Comparison of ENCODE assay signal across 8 cellular contexts in the genomic region with DNA sequence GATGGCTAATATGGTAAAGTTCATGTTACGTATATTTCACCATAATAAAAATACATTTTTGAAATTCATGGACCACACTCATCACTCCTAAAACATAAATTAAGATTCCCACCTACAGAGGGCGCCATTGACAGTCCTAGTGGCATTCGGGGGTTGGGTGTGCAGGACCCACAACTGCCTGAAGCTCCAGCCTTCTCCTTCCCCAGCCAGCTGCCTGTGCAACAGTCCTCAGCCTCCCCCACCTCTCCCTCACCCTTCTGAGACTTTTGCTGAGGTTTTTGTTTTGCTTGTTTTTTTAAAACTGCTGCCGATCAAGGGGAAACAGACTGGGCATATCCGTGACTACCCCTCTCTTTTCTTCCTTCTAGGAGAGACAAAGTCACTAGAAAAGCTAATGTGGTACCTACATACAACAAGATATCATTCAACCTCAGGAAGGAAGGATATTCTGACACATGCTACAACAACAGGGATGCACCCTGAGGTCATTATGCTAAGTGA. TPM values are rescaled to one million over a fixed set of nuclear protein-coding genes. Genes with fewer than 3 reads are reported as not detected.
DNase-seq lines count a peak whose midpoint lies in the region; ATAC-seq, FAIRE-seq and TF ChIP-seq lines count a peak whose summit lies in the region.

No MANE protein-coding gene starts in this region.

- FAIRE-seq in A549 (lab: Jason Lieb, UNC): no peak

- H3K4me3 Mint-ChIP-seq in activated CD4-positive, alpha-beta T cell treated with anti-CD3 and anti-CD28 coated beads, Interleukin-2, amount 10 ng/mL, durations not matched to agents 7 days and 5 days: no peak overlapping the region

- peak overlapping the region; percentile 45 to 73; a peak in 5 of 6 replicates for H3K27ac ChIP-seq in A549

- in situ Hi-C loops in GM13977 (cut with MboI; ENCODE audit: low pct_unique_long_range_greater_than_20kb, low sequenced_read_pairs, unreplicated experiment): loop anchor here (25.0 kb wide), 1 partner anchor 184 kb away; a partner anchor contains a TSS

- no peaks in the 10 kb centered on the region for H3K9me3 Mint-ChIP-seq in activated CD4-positive, alpha-beta T cell treated with anti-CD3 and anti-CD28 coated beads, Interleukin-2, amount 10 ng/mL, durations not matched to agents 7 days and 5 days

- no peaks in the 10 kb centered on the region for H3K36me3 Mint-ChIP-seq in activated CD4-positive, alpha-beta T cell treated with anti-CD3 and anti-CD28 coated beads, Interleukin-2, amount 10 ng/mL, durations not matched to agents 7 days and 5 days (ENCODE audit: low read depth)

- peaks cover 10% of the 10 kb centered on the region for H3K4me1 ChIP-seq in A549

- no peak overlapping the region for H3K27ac Mint-ChIP-seq in activated CD4-positive, alpha-beta T cell treated with anti-CD3 and anti-CD28 coated beads, Interleukin-2, amount 10 ng/mL, durations not matched to agents 7 days and 5 days

- H3K4me3 ChIP-seq in A549: no peak overlapping the region

- TF ChIP-seq RAD21 in A549 (conservative IDR thresholded peaks at IDR 0.05 in 1 of 2, IDR thresholded peaks at IDR 0.05 in 1 of 2): peak; percentile 68 to 73

- POLR2A ChIA-PET in A549 (lab: Yijun Ruan, JAX): interaction anchor here (1.2 kb wide), 1 partner anchor 198 kb away, joined by 6 read pairs; no protein-coding TSS in a partner anchor
- POLR2A ChIA-PET in activated CD4-positive, alpha-beta T cell treated with anti-CD3 and anti-CD28 coated beads, Interleukin-2, amount 10 ng/mL, durations not matched to agents 7 days and 5 days (lab: Charles Lee): interaction anchor here (0.6 kb wide), 1 partner anchor 198 kb away, joined by 3 read pairs; no protein-coding TSS in a partner anchor

- H3K4me1 Mint-ChIP-seq in activated CD4-positive, alpha-beta T cell treated with anti-CD3 and anti-CD28 coated beads, Interleukin-2, amount 10 ng/mL, durations not matched to agents 7 days and 5 days: peaks cover 15% of the 10 kb centered on the region

- ATAC-seq in A549 (peak; percentile 81 to 94; a peak in 5 of 6 replicates), GM18870 (IDR thresholded peaks at IDR 0.05; ENCODE audit: unreplicated experiment) (no peak)
- peak; percentile 85 for ATAC-seq in stimulated activated naive CD8-positive, alpha-beta T cell treated with anti-CD3 and anti-CD28 coated beads, Interleukin-15, Interleukin-2, amounts not matched to agents 100 U/mL and 50 U/mL, for 24 hours

- TF ChIP-seq POLR2A in A549 (IDR thresholded peaks at IDR 0.05; ENCODE audit: low read length): no peak

- no peak for TF ChIP-seq EP300 in A549 (IDR thresholded peaks at IDR 0.05)

- DNase-seq in A549 (ENCODE audit: low read depth in 1 of 2, low spot score in 1 of 2) (peak; percentile 45 to 62), GM13977 (ENCODE audit: low spot score) (peak; percentile 59), NCI-H460 (ENCODE audit: extremely low read depth, low read depth) (peak; percentile 70), ecto neural progenitor cell (ENCODE audit: low spot score) (peak; percentile 69), medulla oblongata (ENCODE audit: extremely low spot score) (peak; percentile 86)
- DNase-seq in activated CD4-positive, alpha-beta T cell treated with anti-CD3 and anti-CD28 coated beads, Interleukin-2, amount 10 ng/mL, durations not matched to agents 7 days and 5 days: peak; percentile 76
- DNase-seq in stimulated activated naive CD8-positive, alpha-beta T cell treated with anti-CD3 and anti-CD28 coated beads, Interleukin-15, Interleukin-2, amounts not matched to agents 100 U/mL and 50 U/mL, for 24 hours: peak; percentile 67

- H3K9me3 ChIP-seq in A549: no peaks in the 10 kb centered on the region

- CTCF ChIA-PET in A549 (lab: Yijun Ruan, JAX): interaction anchor here (0.6 to 8.9 kb wide), 20 partner anchors 8 to 253 kb away, joined by 3 to 100 read pairs (median 3); no protein-coding TSS in a partner anchor
- CTCF ChIA-PET in activated CD4-positive, alpha-beta T cell treated with anti-CD3 and anti-CD28 coated beads, Interleukin-2, amount 10 ng/mL, durations not matched to agents 7 days and 5 days (lab: Charles Lee): interaction anchor here (0.6 to 3.1 kb wide), 7 partner anchors 8 to 209 kb away, joined by 3 to 10 read pairs (median 5); a partner anchor contains a TSS

- peaks cover 10% of the 10 kb centered on the region for H3K27me3 Mint-ChIP-seq in activated CD4-positive, alpha-beta T cell treated with anti-CD3 and anti-CD28 coated beads, Interleukin-2, amount 10 ng/mL, durations not matched to agents 7 days and 5 days

- WGBS in A549 (ENCODE audit: missing lambda C conversion rate): 24% methylated on average over 5 of the region's 5 CpGs

- H3K4me2 ChIP-seq in A549: peak overlapping the region; percentile 51

- peak; percentile 61 for TF ChIP-seq CTCF in A549 (IDR thresholded peaks at IDR 0.05)
- peak; percentile 56 for TF ChIP-seq CTCF in GM13977 (IDR thresholded peaks at IDR 0.05; ENCODE audit: extremely low read depth, insufficient read depth, missing control alignments)

TF ChIP-seq in A549, 52 proteins besides CTCF, POLR2A, EP300 and RAD21:
- TF ChIP-seq TP53 (CRISPR knock-in tag; IDR thresholded peaks at IDR 0.05) (no peak), SMC3 (IDR thresholded peaks at IDR 0.05) (peak; percentile 66)

RNA-seq across cellular contexts. Expression of a gene that starts 9.3 kb away (rescaled TPM):
- 41.1 and 45.5 TPM in 2 replicates for polyA plus RNA-seq in A549 (2011; rRNA removed)
- 14.5 and 15.7 TPM in 2 replicates for polyA plus RNA-seq in A549 (2012; cell fraction: cytosol; rRNA removed)
- polyA plus RNA-seq in A549 (2012; cell fraction: nucleus; rRNA removed): 13.0 and 15.6 TPM in 2 replicates
- polyA plus RNA-seq in A549 (2017; fragmentation: RNase III; extraction: RNeasy Plus Mini Kit Qiagen cat#74134 plus additional on column Dnase treatment): 42.3 to 50.4 TPM (median 48.0 TPM) in 3 replicates
- 22.8 and 29.4 TPM in 2 replicates for polyA minus RNA-seq in A549 (2011; rRNA and poly(A)+ RNA removed)
- total RNA-seq in NCI-H460 (2014; rRNA removed; shearing (Covaris generic)): 46.5 and 55.7 TPM in 2 replicates
- 41.4 and 42.5 TPM in 2 replicates for polyA plus RNA-seq in NCI-H460 (2014; cell fraction: nucleus; rRNA removed)
- total RNA-seq in activated CD4-positive, alpha-beta T cell treated with anti-CD3 and anti-CD28 coated beads, Interleukin-2, amount 10 ng/mL, durations not matched to agents 7 days and 5 days: 1 to 10 TPM; 4.8 to 5.4 TPM

RNA-seq across cellular contexts. Expression of a gene that starts 10.4 kb away (rescaled TPM):
- polyA plus RNA-seq in A549 (2011; rRNA removed) (8.7 and 9.0 TPM in 2 replicates), A549 (2017; fragmentation: RNase III; extraction: RNeasy Plus Mini Kit Qiagen cat#74134 plus additional on column Dnase treatment) (9.5 to 10.3 TPM (median 10.1 TPM) in 3 replicates)
- polyA plus RNA-seq in A549 (2012; cell fraction: cytosol; rRNA removed): 4.8 and 6.7 TPM in 2 replicates
- 14.2 and 16.0 TPM in 2 replicates for polyA plus RNA-seq in A549 (2012; cell fraction: nucleus; rRNA removed)
- 21.2 and 22.7 TPM in 2 replicates for polyA minus RNA-seq in A549 (2011; rRNA and poly(A)+ RNA removed)
- 25.4 and 26.4 TPM in 2 replicates for total RNA-seq in NCI-H460 (2014; rRNA removed; shearing (Covaris generic))
- 20.6 and 31.2 TPM in 2 replicates for polyA plus RNA-seq in NCI-H460 (2014; cell fraction: nucleus; rRNA removed)
- total RNA-seq in activated CD4-positive, alpha-beta T cell treated with anti-CD3 and anti-CD28 coated beads, Interleukin-2, amount 10 ng/mL, durations not matched to agents 7 days and 5 days: 10 to 100 TPM; 16.3 to 16.9 TPM
